22 cellular contexts compared by ENCODE assay signal in the genomic region with DNA sequence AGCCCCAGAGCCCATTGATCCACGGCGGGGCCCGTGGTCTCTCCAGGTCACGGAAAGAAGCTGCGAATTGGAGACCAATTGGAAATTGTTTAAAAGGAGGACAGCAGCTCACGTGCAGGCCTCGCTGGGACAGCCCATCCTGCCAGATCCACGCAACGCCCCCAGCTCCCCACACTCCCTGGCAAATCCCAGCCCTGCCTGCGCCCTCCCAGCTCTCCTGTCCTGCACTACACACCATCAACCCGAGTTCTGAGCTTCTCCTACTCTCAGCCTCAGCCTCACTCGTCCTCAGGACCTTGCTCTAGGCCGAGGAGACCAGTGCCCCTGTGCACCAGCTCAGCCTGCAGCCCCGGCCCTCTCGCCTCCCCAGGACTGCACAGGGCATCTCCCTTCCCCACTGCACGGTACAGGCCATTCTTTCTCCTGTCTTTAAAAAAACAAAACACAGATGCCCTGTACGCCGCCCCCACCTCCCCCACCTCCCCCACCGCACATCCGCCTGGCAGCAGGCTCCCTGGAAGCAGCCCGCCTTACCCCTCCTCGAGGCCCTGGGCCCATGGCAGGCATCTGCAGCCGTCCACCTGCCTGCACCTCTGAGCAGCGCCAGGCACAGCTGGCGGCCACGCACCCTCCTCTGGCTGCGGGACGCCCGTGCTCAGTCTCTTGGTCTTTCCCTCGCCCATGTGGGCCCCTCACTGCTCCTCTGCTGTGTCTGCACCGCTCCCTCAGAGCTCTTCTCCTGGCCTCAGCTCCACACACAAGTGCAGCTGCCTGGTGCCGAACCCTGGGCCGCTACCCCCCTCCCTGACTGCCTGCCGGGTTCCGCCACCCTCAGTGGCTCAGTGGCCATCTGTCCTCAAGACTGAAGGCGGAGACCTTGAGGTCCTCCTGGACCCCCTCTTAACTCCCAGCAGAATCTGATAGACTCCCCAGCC. TPM values are rescaled to one million over a fixed set of nuclear protein-coding genes. Genes with fewer than 3 reads are reported as not detected.
DNase-seq lines count a peak whose midpoint lies in the region; ATAC-seq and TF ChIP-seq lines count a peak whose summit lies in the region.
"Had no signal": no experiment of that assay in that cellular context is flagged by ENCODE, and none has a peak within 500 bp of the region (broad histone marks: within the 10 kb centered on the region; RNA-seq: fewer than 3 reads in every experiment).

No MANE protein-coding gene starts in this region.

- no peak overlapping the region for H3K27ac ChIP-seq in RWPE2 (ENCODE audit: poor library complexity, severe bottlenecking)
- H3K27ac ChIP-seq in lower lobe of right lung, result no peak overlapping the region
- H3K27ac ChIP-seq in caudate nucleus (ENCODE audit: low read depth, low read length), result no peak overlapping the region
- H3K27ac ChIP-seq in uterus, result no peak overlapping the region
- H3K27ac ChIP-seq: PC-9, SK-N-MC had no signal

- no peaks in the 10 kb centered on the region for H3K9me3 Mint-ChIP-seq in stimulated activated naive B cell treated with anti-CD40 and anti-IgM and Interleukin-4, amounts not matched to agents 10 μg/mL and 1 μg/mL and 100 μg/mL, for 72 hours
- H3K9me3 Mint-ChIP-seq: CD8-positive, alpha-beta memory T cell had no signal

- H3K36me3 ChIP-seq in RWPE2 (ENCODE audit: low read depth) (peaks cover 50% of the 10 kb centered on the region), lower lobe of right lung (peaks cover 41% of the 10 kb centered on the region), uterus (no peaks in the 10 kb centered on the region)

- DNase-seq in D341Med (ENCODE audit: low spot score) (peak; percentile 18), RWPE2 (ENCODE audit: low spot score) (no peak), lower lobe of right lung (peak; percentile 27), caudate nucleus (lab: John Stamatoyannopoulos, UW) (no peak), uterus (no peak)
- DNase-seq in stimulated activated naive B cell treated with anti-CD40 and anti-IgM and Interleukin-4, amounts not matched to agents 10 μg/mL and 1 μg/mL and 100 μg/mL, for 72 hours, result no peak
- no peak for DNase-seq in stimulated activated naive CD4-positive, alpha-beta T cell (lab: John Stamatoyannopoulos, UW)
- DNase-seq: BE2C, DMS153, DND-41, IMR-90, KG1, MG63, NCI-H2029, NCI-H446 treated with DMSO at 0.1 percent for 48 hours, NCI-H526, PC-9, SIG-M5 had no signal

- intact Hi-C loops in lower lobe of right lung (cut with DNase I), result no loop called here
- intact Hi-C loops in uterus (cut with DNase I; ENCODE audit: low total_unique reads), result loop anchor here (10.0 kb wide), 1 partner anchor 91 kb away; the partner anchor contains the start of gene GET4

- TF ChIP-seq POLR2A in uterus (IDR thresholded peaks at IDR 0.05), result no peak

- TF ChIP-seq CTCF in RWPE2 (IDR thresholded peaks at IDR 0.05; ENCODE audit: poor library complexity, severe bottlenecking) (no peak), lower lobe of right lung (IDR thresholded peaks at IDR 0.05) (no peak), uterus (IDR thresholded peaks at IDR 0.05) (no peak)

- no peaks in the 10 kb centered on the region for H3K4me1 ChIP-seq in RWPE2 (ENCODE audit: insufficient read depth, poor library complexity, severe bottlenecking)
- H3K4me1 ChIP-seq in lower lobe of right lung, result no peaks in the 10 kb centered on the region
- H3K4me1 ChIP-seq in uterus, result no peaks in the 10 kb centered on the region

- ATAC-seq in RWPE2 (ENCODE audit: low read depth), result 0 out of 3 replicates have a peak, but pooled peaks have one; percentile 15
- no peak for ATAC-seq in lower lobe of right lung
- ATAC-seq in stimulated activated naive B cell treated with anti-CD40 and anti-IgM and Interleukin-4, amounts not matched to agents 10 μg/mL and 1 μg/mL and 100 μg/mL, for 72 hours (replicated peaks), result no peak
- ATAC-seq: HCT116 had no signal

- H3K27me3 ChIP-seq in RWPE2 (ENCODE audit: insufficient read depth, poor library complexity, severe bottlenecking), result no peaks in the 10 kb centered on the region
- no peaks in the 10 kb centered on the region for H3K27me3 ChIP-seq in lower lobe of right lung (ENCODE audit: low read depth)
- H3K27me3 ChIP-seq in uterus, result no peaks in the 10 kb centered on the region
- H3K27me3 ChIP-seq: BE2C, MG63 had no signal

- H3K4me3 ChIP-seq in RWPE2 (ENCODE audit: severe bottlenecking) (no peak overlapping the region), lower lobe of right lung (no peak overlapping the region), uterus (no peak overlapping the region)
- H3K4me3 ChIP-seq: MG63, PC-9, SK-N-MC had no signal

- H3K36me3 Mint-ChIP-seq in stimulated activated naive B cell treated with anti-CD40 and anti-IgM and Interleukin-4, amounts not matched to agents 10 μg/mL and 1 μg/mL and 100 μg/mL, for 72 hours, result peaks cover 52 to 68% of the 10 kb centered on the region in 2 donors

- H3K4me3 Mint-ChIP-seq in stimulated activated naive B cell treated with anti-CD40 and anti-IgM and Interleukin-4, amounts not matched to agents 10 μg/mL and 1 μg/mL and 100 μg/mL, for 72 hours, result no peak overlapping the region
- H3K4me3 Mint-ChIP-seq: CD14-positive monocyte had no signal

- peak overlapping the region; percentile 47 for H3K27ac Mint-ChIP-seq in stimulated activated naive B cell treated with anti-CD40 and anti-IgM and Interleukin-4, amounts not matched to agents 10 μg/mL and 1 μg/mL and 100 μg/mL, for 72 hours

- peaks cover 2 to 5% of the 10 kb centered on the region in 2 donors for H3K4me1 Mint-ChIP-seq in stimulated activated naive B cell treated with anti-CD40 and anti-IgM and Interleukin-4, amounts not matched to agents 10 μg/mL and 1 μg/mL and 100 μg/mL, for 72 hours
- H3K4me1 Mint-ChIP-seq: CD14-positive monocyte had no signal

- no peaks in the 10 kb centered on the region for H3K27me3 Mint-ChIP-seq in stimulated activated naive B cell treated with anti-CD40 and anti-IgM and Interleukin-4, amounts not matched to agents 10 μg/mL and 1 μg/mL and 100 μg/mL, for 72 hours
- H3K27me3 Mint-ChIP-seq: CD8-positive, alpha-beta memory T cell had no signal

- no peaks in the 10 kb centered on the region for H3K9me3 ChIP-seq in RWPE2 (ENCODE audit: severe bottlenecking)
- no peaks in the 10 kb centered on the region for H3K9me3 ChIP-seq in lower lobe of right lung
- H3K9me3 ChIP-seq in uterus, result no peaks in the 10 kb centered on the region
- H3K9me3 ChIP-seq: BE2C, MG63 had no signal

RNA-seq across cellular contexts. Expression of gene SUN1, which starts 48.5 kb away (rescaled TPM):
- total RNA-seq in lower lobe of right lung (111 TPM), uterus (100 to 1,000 TPM; 139 to 624 (median 446) TPM)

RNA-seq across cellular contexts. Expression of gene PRKAR1B, which starts 56.7 kb away (rescaled TPM):
- total RNA-seq in lower lobe of right lung (16.8 TPM), uterus (10 to 100 TPM in 3 of 4 donors, 1 to 10 TPM in 1; 1.0 to 45.2 (median 28.7) TPM)

RNA-seq across cellular contexts. Expression of gene DNAAF5, which starts 57.3 kb away (rescaled TPM):
- total RNA-seq in lower lobe of right lung, result 22.4 TPM
- 10 to 100 TPM in 2 of 4 donors, 1 to 10 TPM in 2; 5.6 to 34.3 (median 13.3) TPM for total RNA-seq in uterus

Comparison
In these comparisons a context has a peak if more than half of its experiments do, and no peak if none do; other contexts are left out.
1. DNase-seq: peak in D341Med (single experiment) and lower lobe of right lung (single experiment); none in RWPE2 (single experiment), stimulated activated naive B cell treated with anti-CD40 and anti-IgM and Interleukin-4, amounts not matched to agents 10 μg/mL and 1 μg/mL and 100 μg/mL, for 72 hours (single experiment), stimulated activated naive CD4-positive, alpha-beta T cell (0 of 6), caudate nucleus (0 of 61) and uterus (0 of 2).